Comparison of ENCODE assay signal across 8 cellular contexts in genomic region chr14:73723799-73724621, GRCh38. TPM values are rescaled to one million over a fixed set of nuclear protein-coding genes. Genes with fewer than 3 reads are reported as not detected.
A peak's percentile ranks its signal among the peaks of the same experiment; 100 is the strongest.
DNase-seq lines count a peak whose midpoint lies in the region; ATAC-seq and TF ChIP-seq lines count a peak whose summit lies in the region.

No MANE protein-coding gene starts in this region.

- peaks cover 19% of the 10 kb centered on the region for H3K4me1 ChIP-seq in BE2C
- H3K4me1 ChIP-seq in psoas muscle, result peaks cover 68% of the 10 kb centered on the region

- peak overlapping the region; percentile 92 for H3K27ac ChIP-seq in psoas muscle

- H3K4me1 Mint-ChIP-seq in activated B cell treated with CpG ODN at 0.5 μM for 24 hours, result peaks cover 11% of the 10 kb centered on the region

- no peaks in the 10 kb centered on the region for H3K9me3 ChIP-seq in BE2C
- H3K9me3 ChIP-seq in psoas muscle, result no peaks in the 10 kb centered on the region

- DNase-seq in BE2C (no peak), activated B cell treated with CpG ODN at 0.5 μM for 24 hours (no peak), foreskin fibroblast (peak; percentile 97 to 98), psoas muscle (peak; percentile 89 to 92)

- intact Hi-C loops in activated B cell treated with CpG ODN at 0.5 μM for 24 hours (cut with micrococcal nuclease) (no loop called here), psoas muscle (cut with DNase I) (loop anchor here in 1 of 2 donors (1.0 to 2.0 kb wide), 2 partner anchors 35 to 101 kb away; no protein-coding TSS in a partner anchor)

- POLR2A ChIA-PET in activated B cell treated with CpG ODN at 0.5 μM for 24 hours (lab: Charles Lee), result interaction anchor here (0.6 kb wide), 2 partner anchors 88 to 294 kb away, joined by 4 to 5 read pairs; no protein-coding TSS in a partner anchor

- no peaks in the 10 kb centered on the region for H3K9me3 Mint-ChIP-seq in activated B cell treated with CpG ODN at 0.5 μM for 24 hours

- TF ChIP-seq CTCF in BE2C (IDR thresholded peaks at IDR 0.05; ENCODE audit: low read depth, low read length) (peak; percentile 51), activated B cell treated with CpG ODN at 0.5 μM for 24 hours (IDR thresholded peaks at IDR 0.05) (no peak), foreskin fibroblast (IDR thresholded peaks at IDR 0.05; ENCODE audit: low read depth, low read length) (no peak), psoas muscle (IDR thresholded peaks at IDR 0.05) (peak; percentile 25)

- H3K27me3 ChIP-seq in BE2C, result no peaks in the 10 kb centered on the region
- H3K27me3 ChIP-seq in psoas muscle (ENCODE audit: insufficient read depth in 3 of 3, low read length in 2 of 3), result no peaks in the 10 kb centered on the region

- peak; percentile 28 for ATAC-seq in HG03354 (IDR thresholded peaks at IDR 0.05; ENCODE audit: poor library complexity, severe bottlenecking, unreplicated experiment)
- no peak for ATAC-seq in activated B cell treated with CpG ODN at 0.5 μM for 24 hours (ENCODE audit: low read depth)
- ATAC-seq in psoas muscle, result peak; percentile 83 to 89 (median 84)
- ATAC-seq in HG02970 (IDR thresholded peaks at IDR 0.05; ENCODE audit: low FRiP score, unreplicated experiment), result no peak
- ATAC-seq in HG03378 (IDR thresholded peaks at IDR 0.05; ENCODE audit: unreplicated experiment), result no peak
- no peak for ATAC-seq in GM19324 (IDR thresholded peaks at IDR 0.05; ENCODE audit: low FRiP score, unreplicated experiment)

- H3K36me3 ChIP-seq in BE2C (peaks cover 89% of the 10 kb centered on the region), psoas muscle (ENCODE audit: insufficient read depth in 1 of 2, low read depth in 1 of 2) (peaks cover 11 to 75% of the 10 kb centered on the region in 2 donors)

- CTCF ChIA-PET in activated B cell treated with CpG ODN at 0.5 μM for 24 hours (lab: Charles Lee), result interaction anchor here (1.5 kb wide), 1 partner anchor 102 kb away, joined by 4 read pairs; no protein-coding TSS in a partner anchor

- H3K36me3 Mint-ChIP-seq in activated B cell treated with CpG ODN at 0.5 μM for 24 hours (ENCODE audit: low read depth), result peaks cover 91% of the 10 kb centered on the region

- WGBS in psoas muscle, 3 donors, result 3 to 8% (median 6%) methylated on average over 12 of the region's 12 CpGs

- no peaks in the 10 kb centered on the region for H3K27me3 Mint-ChIP-seq in activated B cell treated with CpG ODN at 0.5 μM for 24 hours

- no peak overlapping the region for H3K4me3 Mint-ChIP-seq in activated B cell treated with CpG ODN at 0.5 μM for 24 hours

- peak overlapping the region; percentile 30 for H3K27ac Mint-ChIP-seq in activated B cell treated with CpG ODN at 0.5 μM for 24 hours

- H3K4me3 ChIP-seq in BE2C (ENCODE audit: low read depth, low read length), result no peak overlapping the region
- no peak overlapping the region for H3K4me3 ChIP-seq in foreskin fibroblast (ENCODE audit: low read depth in 1 of 2, low read length in 2 of 2)
- H3K4me3 ChIP-seq in psoas muscle, result peak overlapping the region; percentile 47

RNA-seq across cellular contexts. Expression of gene PNMA1, which starts 9.8 kb away (rescaled TPM):
- polyA plus RNA-seq in BE2C (2012; ENCODE audit: insufficient read depth, insufficient read length, low read depth), result 93.5 TPM
- total RNA-seq in activated B cell treated with CpG ODN at 0.5 μM for 24 hours (19.9 and 22.2 TPM in 2 replicates), psoas muscle (10 to 100 TPM in 3 of 4 donors, 1 to 10 TPM in 1; 9.3 to 27.0 (median 17.0) TPM)
- 10 to 100 TPM; 11.0 to 28.8 (median 19.6) TPM for polyA plus RNA-seq in psoas muscle

Comparison
In these comparisons a context has a peak if more than half of its experiments do, and no peak if none do; other contexts are left out.
1. DNase-seq: peak in foreskin fibroblast (2 of 2) and psoas muscle (2 of 2); none in BE2C (single experiment) and activated B cell treated with CpG ODN at 0.5 μM for 24 hours (single experiment).
2. CTCF ChIP-seq: peak in BE2C (single experiment) and psoas muscle (single experiment); none in activated B cell treated with CpG ODN at 0.5 μM for 24 hours (single experiment) and foreskin fibroblast (single experiment).
3. ATAC-seq: peak in HG03354 (single experiment) and psoas muscle (4 of 4); none in activated B cell treated with CpG ODN at 0.5 μM for 24 hours (single experiment), HG02970 (single experiment), HG03378 (single experiment) and GM19324 (single experiment).